Comparison of ENCODE assay signal across 22 cellular contexts in genomic region chr14:32121948-32122347, GRCh38.
"Had no signal": no experiment of that assay in that cellular context is flagged by ENCODE, and none has a peak within 500 bp of the region (broad histone marks: within the 10 kb centered on the region; RNA-seq: fewer than 3 reads in every experiment).

No MANE protein-coding gene starts in this region.

- H3K9me3 ChIP-seq: esophagus muscularis mucosa, ovary, right lobe of liver, transverse colon, vagina had no signal

- H3K4me1 ChIP-seq: right lobe of liver had no signal

- H3K4me3 ChIP-seq: esophagus muscularis mucosa, hepatocyte, ovary, right lobe of liver, smooth muscle cell, transverse colon, vagina had no signal

- H2AFZ ChIP-seq: hepatocyte had no signal

- DNase-seq: activated CD4-positive, alpha-beta T cell treated with anti-CD3 and anti-CD28 coated beads for 4 hours; activated CD8-positive, alpha-beta memory T cell treated with anti-CD3 and anti-CD28 coated beads, Interleukin-2, amount 50 U/mL, for 4 hours; activated CD8-positive, alpha-beta T cell treated with anti-CD3 and anti-CD28 coated beads, Interleukin-2, amount 10 ng/mL, durations not matched to agents 7 days and 5 days; activated effector memory CD4-positive, alpha-beta T cell treated with anti-CD3 and anti-CD28 coated beads, Interleukin-2, amount 50 U/mL, for 16 hours; activated T-cell treated with anti-CD3 and anti-CD28 coated beads, Interleukin-2, amount 50 U/mL, for 48 hours; amniotic stem cell; brain microvascular endothelial cell; cortex of kidney; effector CD4-positive, alpha-beta T cell; islet precursor cell; mammary epithelial cell; ovary; right lobe of liver; stimulated activated CD4-positive, alpha-beta T cell treated with anti-CD3 and anti-CD28 coated beads, Interleukin-4, amount 100 ng/mL, for 4 hours; stimulated activated CD8-positive, alpha-beta memory T cell treated with anti-CD3 and anti-CD28 coated beads, Interleukin-4, amount 100 ng/mL, for 48 hours; stimulated activated naive CD4-positive, alpha-beta T cell treated with Interleukin-2 at 50 U/mL for 16 hours; transverse colon had no signal

- ATAC-seq: activated CD8-positive, alpha-beta T cell treated with anti-CD3 and anti-CD28 coated beads, Interleukin-2, amount 10 ng/mL, durations not matched to agents 7 days and 5 days; activated naive CD4-positive, alpha-beta T cell treated with anti-CD3 and anti-CD28 coated beads, Interleukin-2, amount 50 U/mL, for 72 hours; right lobe of liver had no signal

- H3K27me3 ChIP-seq: brain microvascular endothelial cell, esophagus muscularis mucosa, hepatocyte, ovary, right lobe of liver, transverse colon, vagina had no signal

- H3K27ac ChIP-seq: brain microvascular endothelial cell, esophagus muscularis mucosa, hepatocyte, ovary, right lobe of liver, transverse colon, vagina had no signal

- H3K4me2 ChIP-seq: hepatocyte, smooth muscle cell had no signal

- H3K36me3 ChIP-seq: brain microvascular endothelial cell, ovary had no signal
